Comparison of ENCODE assay signal across 14 cellular contexts in the genomic region with DNA sequence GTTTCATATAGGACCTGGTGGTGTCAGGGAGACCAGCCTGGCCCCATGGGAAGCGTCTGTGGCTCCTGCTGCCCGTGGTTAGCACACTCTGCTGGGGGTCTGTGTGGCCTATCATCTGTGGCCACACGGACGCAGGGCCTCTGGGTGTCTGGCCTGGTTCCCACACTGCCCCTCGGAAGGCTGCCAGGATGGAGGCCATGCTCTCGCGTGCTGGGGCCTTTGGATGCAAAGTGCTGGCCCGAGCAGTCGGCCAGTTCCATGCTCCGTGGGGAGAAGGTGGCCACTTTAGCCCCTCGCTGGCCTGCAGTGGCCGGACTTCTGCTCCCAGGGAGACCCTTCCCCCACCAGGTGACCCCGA. TPM values are rescaled to one million over a fixed set of nuclear protein-coding genes. Genes with fewer than 3 reads are reported as not detected.
A peak's percentile ranks its signal among the peaks of the same experiment; 100 is the strongest.
DNase-seq lines count a peak whose midpoint lies in the region; ATAC-seq and TF ChIP-seq lines count a peak whose summit lies in the region.
"Had no signal": no experiment of that assay in that cellular context is flagged by ENCODE, and none has a peak within 500 bp of the region (broad histone marks: within the 10 kb centered on the region; RNA-seq: fewer than 3 reads in every experiment).

No MANE protein-coding gene starts in this region.

- H3K36me3 Mint-ChIP-seq in endothelial cell (ENCODE audit: low read depth, unreplicated experiment) = no peaks in the 10 kb centered on the region

- no peaks in the 10 kb centered on the region for H3K27me3 Mint-ChIP-seq in stimulated activated naive CD8-positive, alpha-beta T cell treated with anti-CD3 and anti-CD28 coated beads, Interleukin-15, amount 100 ng/mL, for 72 hours
- peaks cover 8% of the 10 kb centered on the region for H3K27me3 Mint-ChIP-seq in endothelial cell (ENCODE audit: unreplicated experiment)

- TF ChIP-seq CTCF in omental fat pad (IDR thresholded peaks at IDR 0.05) = no peak
- TF ChIP-seq CTCF in endothelial cell (IDR thresholded peaks at IDR 0.05; ENCODE audit: unreplicated experiment) = no peak

- H3K4me1 Mint-ChIP-seq in stimulated activated naive CD8-positive, alpha-beta T cell treated with anti-CD3 and anti-CD28 coated beads, Interleukin-15, amount 100 ng/mL, for 72 hours = no peaks in the 10 kb centered on the region
- no peaks in the 10 kb centered on the region for H3K4me1 Mint-ChIP-seq in endothelial cell (ENCODE audit: unreplicated experiment)
- H3K4me1 Mint-ChIP-seq: GM23338 had no signal

- H3K27ac Mint-ChIP-seq in stimulated activated naive CD8-positive, alpha-beta T cell treated with anti-CD3 and anti-CD28 coated beads, Interleukin-15, amount 100 ng/mL, for 72 hours = no peak overlapping the region
- no peak overlapping the region for H3K27ac Mint-ChIP-seq in endothelial cell (ENCODE audit: unreplicated experiment)
- H3K27ac Mint-ChIP-seq: GM23338 had no signal

- peak; percentile 1 for DNase-seq in activated CD4-positive, alpha-beta T cell treated with anti-CD3 and anti-CD28 coated beads for 48 hours
- no peak for DNase-seq in activated CD4-positive, alpha-beta T cell treated with anti-CD3 and anti-CD28 coated beads for 4 hours
- peak; percentile 1 for DNase-seq in stimulated activated naive CD8-positive, alpha-beta T cell treated with anti-CD3 and anti-CD28 coated beads, Interleukin-15, Interleukin-2, amounts not matched to agents 100 U/mL and 50 U/mL, for 24 hours
- no peak for DNase-seq in stimulated activated naive CD8-positive, alpha-beta T cell treated with anti-CD3 and anti-CD28 coated beads, Interleukin-15, amount 100 ng/mL, for 72 hours
- DNase-seq in posterior cingulate gyrus = peak in 6 of 10 donors; percentile 1 to 74 (median 16)
- DNase-seq in ureter (ENCODE audit: low spot score) = peak; percentile 28
- no peak for DNase-seq in omental fat pad (ENCODE audit: low spot score)
- no peak for DNase-seq in endothelial cell (ENCODE audit: low spot score)
- DNase-seq: GDM1, NCI-H187 treated with DMSO at 0.1 percent for 48 hours, NCI-H69 had no signal

- H3K4me3 Mint-ChIP-seq in stimulated activated naive CD8-positive, alpha-beta T cell treated with anti-CD3 and anti-CD28 coated beads, Interleukin-15, amount 100 ng/mL, for 72 hours = no peak overlapping the region
- no peak overlapping the region for H3K4me3 Mint-ChIP-seq in endothelial cell (ENCODE audit: unreplicated experiment)
- H3K4me3 Mint-ChIP-seq: GM23338 had no signal

- no peak for ATAC-seq in stimulated activated naive CD8-positive, alpha-beta T cell treated with anti-CD3 and anti-CD28 coated beads, Interleukin-15, Interleukin-2, amounts not matched to agents 100 U/mL and 50 U/mL, for 24 hours
- ATAC-seq in stimulated activated naive CD8-positive, alpha-beta T cell treated with anti-CD3 and anti-CD28 coated beads, Interleukin-15, amount 100 ng/mL, for 72 hours = no peak
- ATAC-seq in omental fat pad (ENCODE audit: low FRiP score) = no peak
- ATAC-seq: GM23338, HCT116 had no signal

- intact Hi-C loops in posterior cingulate gyrus (cut with DNase I) = no loop called here

- H3K9me3 Mint-ChIP-seq in stimulated activated naive CD8-positive, alpha-beta T cell treated with anti-CD3 and anti-CD28 coated beads, Interleukin-15, amount 100 ng/mL, for 72 hours = peaks cover 12 to 22% of the 10 kb centered on the region in 2 donors
- H3K9me3 Mint-ChIP-seq in endothelial cell (ENCODE audit: unreplicated experiment) = no peaks in the 10 kb centered on the region

RNA-seq across cellular contexts. Expression of a gene that starts 20.8 kb away (rescaled TPM):
- 3.8 TPM for total RNA-seq in ureter
- 1 to 10 TPM; 1.4 to 4.4 (median 3.6) TPM for total RNA-seq in omental fat pad
- 9.1 TPM for total RNA-seq in endothelial cell (ENCODE audit: unreplicated experiment)
- total RNA-seq: OCI-LY7 had no signal

Comparison
In these comparisons a context has a peak if more than half of its experiments do, and no peak if none do; other contexts are left out.
1. DNase-seq: peak in activated CD4-positive, alpha-beta T cell treated with anti-CD3 and anti-CD28 coated beads for 48 hours (single experiment), stimulated activated naive CD8-positive, alpha-beta T cell treated with anti-CD3 and anti-CD28 coated beads, Interleukin-15, Interleukin-2, amounts not matched to agents 100 U/mL and 50 U/mL, for 24 hours (single experiment), posterior cingulate gyrus (6 of 10) and ureter (single experiment); none in activated CD4-positive, alpha-beta T cell treated with anti-CD3 and anti-CD28 coated beads for 4 hours (0 of 2), stimulated activated naive CD8-positive, alpha-beta T cell treated with anti-CD3 and anti-CD28 coated beads, Interleukin-15, amount 100 ng/mL, for 72 hours (0 of 2), omental fat pad (single experiment) and endothelial cell (single experiment).